Comparison of ENCODE assay signal across 8 cellular contexts in genomic region chr10:97081621-97082235, GRCh38.
A peak's percentile ranks its signal among the peaks of the same experiment; 100 is the strongest.
DNase-seq lines count a peak whose midpoint lies in the region; ATAC-seq and TF ChIP-seq lines count a peak whose summit lies in the region.

No MANE protein-coding gene starts in this region.

- H3K4me3 ChIP-seq in OCI-LY7 (ENCODE audit: low read depth, low read length, poor library complexity, severe bottlenecking) (no peak overlapping the region), fibroblast of the aortic adventitia (ENCODE audit: low read depth, low read length) (no peak overlapping the region), prostate gland (no peak overlapping the region)

- CTCF ChIA-PET in OCI-LY7 (lab: Charles Lee; ENCODE audit: unreplicated experiment) = interaction anchor here (0.6 kb wide), 2 partner anchors 45 to 48 kb away, joined by 3 read pairs; no protein-coding TSS in a partner anchor

- BruUV-seq in OCI-LY7 (replicated peaks; lab: Mats Ljungman, UMichigan) = no TSS peak

- H3K27ac ChIP-seq in OCI-LY7 (ENCODE audit: low read depth, low read length, poor library complexity, severe bottlenecking) (no peak overlapping the region), prostate gland (no peak overlapping the region)

- no peak overlapping the region for H3K4me2 ChIP-seq in OCI-LY7 (ENCODE audit: low read length)

- H3K36me3 ChIP-seq in OCI-LY7 (ENCODE audit: insufficient read depth, low read length) (no peaks in the 10 kb centered on the region), prostate gland (no peaks in the 10 kb centered on the region)

- WGBS in prostate gland = 10% methylated on average over 6 of the region's 6 CpGs

- H3K4me3 Mint-ChIP-seq in activated T-cell treated with anti-CD3 and anti-CD28 coated beads, Interleukin-2, amount 50 U/mL, for 4 hours = no peak overlapping the region

- POLR2A ChIA-PET in OCI-LY7 (lab: Charles Lee) = no interaction called here

- H3K4me1 Mint-ChIP-seq in activated T-cell treated with anti-CD3 and anti-CD28 coated beads, Interleukin-2, amount 50 U/mL, for 4 hours (ENCODE audit: low read depth) = no peaks in the 10 kb centered on the region

- DNase-seq in DMS53 (lab: John Stamatoyannopoulos, UW) (peak; percentile 40), DMS53 treated with DMSO at 0.1 percent for 48 hours (lab: John Stamatoyannopoulos, UW; ENCODE audit: unreplicated experiment) (no peak), OCI-LY7 (ENCODE audit: low spot score) (peak; percentile 63), fibroblast of the aortic adventitia (ENCODE audit: low read depth) (peak; percentile 62), prostate gland (ENCODE audit: low spot score) (peak; percentile 21), NCI-H2029 treated with DMSO at 0.1 percent for 48 hours (lab: John Stamatoyannopoulos, UW) (no peak), NCI-H1105 treated with DMSO at 0.1 percent for 48 hours (lab: John Stamatoyannopoulos, UW) (no peak)
- DNase-seq in activated T-cell treated with anti-CD3 and anti-CD28 coated beads, Interleukin-2, amount 50 U/mL, for 4 hours = peak; percentile 34

- no peaks in the 10 kb centered on the region for H3K4me1 ChIP-seq in OCI-LY7 (ENCODE audit: insufficient read depth, low read length, poor library complexity, severe bottlenecking)
- no peaks in the 10 kb centered on the region for H3K4me1 ChIP-seq in prostate gland (replicated peaks)

- H2AFZ ChIP-seq in OCI-LY7 (ENCODE audit: low read length) = no peak overlapping the region

- no peaks in the 10 kb centered on the region for H3K9me2 ChIP-seq in OCI-LY7 (ENCODE audit: insufficient read depth, low read length)

- peaks cover 44% of the 10 kb centered on the region for H3K27me3 Mint-ChIP-seq in activated T-cell treated with anti-CD3 and anti-CD28 coated beads, Interleukin-2, amount 50 U/mL, for 4 hours (ENCODE audit: low read depth)

- H3K27me3 ChIP-seq in prostate gland (replicated peaks; ENCODE audit: insufficient read depth) = no peaks in the 10 kb centered on the region

- no peak for TF ChIP-seq POLR2A in prostate gland (IDR thresholded peaks at IDR 0.05)

- no peaks in the 10 kb centered on the region for H3K9me3 Mint-ChIP-seq in activated T-cell treated with anti-CD3 and anti-CD28 coated beads, Interleukin-2, amount 50 U/mL, for 4 hours

- ATAC-seq in activated T-cell treated with anti-CD3 and anti-CD28 coated beads, Interleukin-2, amount 50 U/mL, for 4 hours = peak; percentile 46 to 65

- H3K9me3 ChIP-seq in OCI-LY7 (ENCODE audit: low read length) (no peaks in the 10 kb centered on the region), prostate gland (no peaks in the 10 kb centered on the region)

- H3K36me3 Mint-ChIP-seq in activated T-cell treated with anti-CD3 and anti-CD28 coated beads, Interleukin-2, amount 50 U/mL, for 4 hours (ENCODE audit: insufficient read depth) = no peaks in the 10 kb centered on the region

- intact Hi-C loops in OCI-LY7 (cut with micrococcal nuclease; ENCODE audit: unreplicated experiment) (loop anchor here (2.0 kb wide), 1 partner anchor 129 kb away; no protein-coding TSS in a partner anchor), prostate gland (cut with DNase I) (no loop called here)

- peak; percentile 74 for TF ChIP-seq CTCF in OCI-LY7 (conservative IDR thresholded peaks at IDR 0.05; ENCODE audit: low read length)
- peak; percentile 88 for TF ChIP-seq CTCF in fibroblast of the aortic adventitia (IDR thresholded peaks at IDR 0.05; ENCODE audit: insufficient read depth, low read length)
- TF ChIP-seq CTCF in prostate gland (IDR thresholded peaks at IDR 0.05) = peak in 3 of 4 experiments; percentile 52 to 62 (median 54)

- no peaks in the 10 kb centered on the region for H4K20me1 ChIP-seq in OCI-LY7 (ENCODE audit: insufficient read depth, low read length)

- H3K79me2 ChIP-seq in OCI-LY7 (ENCODE audit: insufficient read depth, low read depth, low read length) = no peaks in the 10 kb centered on the region

Comparison
In these comparisons a context has a peak if more than half of its experiments do, and no peak if none do; other contexts are left out.
1. DNase-seq: peak in DMS53 (single experiment), OCI-LY7 (single experiment), activated T-cell treated with anti-CD3 and anti-CD28 coated beads, Interleukin-2, amount 50 U/mL, for 4 hours (single experiment), fibroblast of the aortic adventitia (single experiment) and prostate gland (single experiment); none in DMS53 treated with DMSO at 0.1 percent for 48 hours (single experiment), NCI-H2029 treated with DMSO at 0.1 percent for 48 hours (single experiment) and NCI-H1105 treated with DMSO at 0.1 percent for 48 hours (single experiment).
2. Peak in every context shown above with its lines, with median percentiles within 50 percentile points of each other: CTCF ChIP-seq.